Comparison of ENCODE assay signal across 1 cellular context in the genomic region with DNA sequence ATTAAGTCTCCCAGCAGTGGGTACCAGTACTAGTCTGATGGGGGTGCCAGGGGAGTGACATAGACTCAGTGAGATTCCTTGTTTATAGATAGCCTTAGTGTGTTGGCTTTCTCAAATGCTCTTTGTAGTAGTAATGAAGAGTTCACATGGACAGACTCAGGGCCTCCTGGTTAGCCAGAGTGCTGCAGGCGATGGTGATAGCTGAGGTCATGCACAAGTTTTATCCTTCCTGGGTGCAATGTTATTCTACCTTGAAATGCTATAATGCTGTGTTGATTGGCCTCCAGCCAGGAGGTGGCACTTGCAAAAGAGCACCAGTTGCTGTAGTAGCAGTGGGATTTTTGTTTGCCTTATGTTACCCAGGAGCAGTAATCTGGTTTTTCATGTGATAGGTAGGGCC.
TF ChIP-seq lines count a peak whose summit lies in the region.

No MANE protein-coding gene starts in this region.

TF ChIP-seq in HepG2, 621 proteins besides CTCF, POLR2A, EP300 and RAD21:
- TF ChIP-seq YEATS2 (CRISPR knock-in tag; IDR thresholded peaks at IDR 0.05; ENCODE audit: borderline replicate concordance), result no peak
- no peak for TF ChIP-seq ZSCAN21 (CRISPR knock-in tag; IDR thresholded peaks at IDR 0.05; ENCODE audit: borderline replicate concordance)
- TF ChIP-seq MED8 (CRISPR knock-in tag; IDR thresholded peaks at IDR 0.05; ENCODE audit: insufficient replicate concordance), result no peak
- no peak for TF ChIP-seq TCF7 (IDR thresholded peaks at IDR 0.05; ENCODE audit: low read depth)
- no peak for TF ChIP-seq ZNF598 (CRISPR knock-in tag; IDR thresholded peaks at IDR 0.05; ENCODE audit: borderline replicate concordance)
- TF ChIP-seq CBX5 (CRISPR knock-in tag; IDR thresholded peaks at IDR 0.05; ENCODE audit: borderline replicate concordance), result no peak
- TF ChIP-seq, protein P1, sequence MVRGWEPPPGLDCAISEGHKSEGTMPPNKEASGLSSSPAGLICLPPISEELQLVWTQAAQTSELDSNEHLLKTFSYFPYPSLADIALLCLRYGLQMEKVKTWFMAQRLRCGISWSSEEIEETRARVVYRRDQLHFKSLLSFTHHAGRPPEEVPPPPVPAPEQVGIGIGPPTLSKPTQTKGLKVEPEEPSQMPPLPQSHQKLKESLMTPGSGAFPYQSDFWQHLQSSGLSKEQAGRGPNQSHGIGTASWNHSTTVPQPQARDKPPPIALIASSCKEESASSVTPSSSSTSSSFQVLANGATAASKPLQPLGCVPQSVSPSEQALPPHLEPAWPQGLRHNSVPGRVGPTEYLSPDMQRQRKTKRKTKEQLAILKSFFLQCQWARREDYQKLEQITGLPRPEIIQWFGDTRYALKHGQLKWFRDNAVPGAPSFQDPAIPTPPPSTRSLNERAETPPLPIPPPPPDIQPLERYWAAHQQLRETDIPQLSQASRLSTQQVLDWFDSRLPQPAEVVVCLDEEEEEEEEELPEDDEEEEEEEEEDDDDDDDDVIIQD (CRISPR knock-in tag; IDR thresholded peaks at IDR 0.05; ENCODE audit: low read depth), result no peak
- no peak for TF ChIP-seq ASH2L (IDR thresholded peaks at IDR 0.05; ENCODE audit: insufficient read length, low read depth, low read length)
- no peak for TF ChIP-seq HNRNPK (IDR thresholded peaks at IDR 0.05; ENCODE audit: low read depth, low read length, poor library complexity, severe bottlenecking)
